ENCODE assay signal across 12 cellular contexts in the genomic region with DNA sequence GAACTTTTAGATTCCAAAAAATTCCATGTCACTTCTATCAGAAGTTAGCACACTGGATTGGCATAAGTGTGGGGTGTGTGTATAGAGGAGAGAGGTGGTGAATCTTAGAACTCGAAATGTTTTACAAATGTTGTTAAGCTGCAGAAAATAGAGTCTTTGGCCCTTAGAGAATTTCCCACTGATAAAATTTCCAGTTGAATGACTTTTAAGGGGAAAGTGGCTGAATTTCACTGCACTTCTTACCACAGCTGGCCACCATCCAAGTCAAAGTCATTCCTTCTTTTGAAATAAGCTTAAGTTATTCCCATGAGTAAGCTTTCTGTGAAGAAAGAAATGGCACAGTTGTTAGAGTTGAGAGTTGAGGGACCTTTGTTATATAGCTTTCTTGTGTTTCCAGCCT. TPM values are rescaled to one million over a fixed set of nuclear protein-coding genes. Genes with fewer than 3 reads are reported as not detected.
DNase-seq lines count a peak whose midpoint lies in the region; FAIRE-seq and TF ChIP-seq lines count a peak whose summit lies in the region.
"Had no signal": no experiment of that assay in that cellular context is flagged by ENCODE, and none has a peak within 500 bp of the region (broad histone marks: within the 10 kb centered on the region; RNA-seq: fewer than 3 reads in every experiment).

No MANE protein-coding gene starts in this region.

- H3K27me3 ChIP-seq in kidney epithelial cell (ENCODE audit: control insufficient read depth, insufficient read depth, low read length) = no peaks in the 10 kb centered on the region
- no peaks in the 10 kb centered on the region for H3K27me3 ChIP-seq in small intestine (ENCODE audit: control insufficient read depth in 2 of 2, insufficient read depth in 2 of 2, low read length in 2 of 2)

- 65 to 96% (median 77%) methylated on average over 1 of the region's 1 CpG for WGBS in small intestine, 3 donors

- H3K4me1 ChIP-seq in small intestine (ENCODE audit: control insufficient read depth in 2 of 2, insufficient read depth in 1 of 2, low read depth in 1 of 2, low read length in 1 of 2) = peaks cover 0 to 3% of the 10 kb centered on the region in 2 donors

- H3K9me3 Mint-ChIP-seq in activated naive CD8-positive, alpha-beta T cell (ENCODE audit: low read depth) = no peaks in the 10 kb centered on the region
- no peaks in the 10 kb centered on the region for H3K9me3 Mint-ChIP-seq in activated naive CD8-positive, alpha-beta T cell treated with anti-CD3 and anti-CD28 coated beads for 36 hours
- no peaks in the 10 kb centered on the region for H3K9me3 Mint-ChIP-seq in type B pancreatic cell
- H3K9me3 Mint-ChIP-seq: CD8-positive, alpha-beta T cell; stimulated activated naive CD8-positive, alpha-beta T cell treated with anti-CD3 and anti-CD28 coated beads, Interleukin-15, Interleukin-2, amounts not matched to agents 100 ng/mL and 50 ng/mL, for 24 hours had no signal

- H3K36me3 ChIP-seq in kidney epithelial cell (ENCODE audit: control insufficient read depth, insufficient read depth, low read length) (peaks cover 2% of the 10 kb centered on the region), small intestine (ENCODE audit: control insufficient read depth in 2 of 2, insufficient read depth in 2 of 2, low read length in 2 of 2) (no peaks in the 10 kb centered on the region)

- no peak overlapping the region for H3K27ac ChIP-seq in small intestine (ENCODE audit: low read depth in 1 of 2, low read length in 1 of 2)

- no peak overlapping the region for H3K27ac Mint-ChIP-seq in activated naive CD8-positive, alpha-beta T cell
- H3K27ac Mint-ChIP-seq in activated naive CD8-positive, alpha-beta T cell treated with anti-CD3 and anti-CD28 coated beads for 36 hours = no peak overlapping the region
- H3K27ac Mint-ChIP-seq in type B pancreatic cell = peak overlapping the region; percentile 38
- H3K27ac Mint-ChIP-seq: CD8-positive, alpha-beta T cell; stimulated activated naive CD8-positive, alpha-beta T cell treated with anti-CD3 and anti-CD28 coated beads, Interleukin-15, Interleukin-2, amounts not matched to agents 100 ng/mL and 50 ng/mL, for 24 hours had no signal

- DNase-seq in activated naive CD8-positive, alpha-beta T cell treated with anti-CD3 and anti-CD28 coated beads for 36 hours = no peak
- DNase-seq in amniotic stem cell (lab: John Stamatoyannopoulos, UW) = peak; percentile 69
- peak; percentile 72 for DNase-seq in kidney epithelial cell (ENCODE audit: low read depth)
- DNase-seq in type B pancreatic cell (ENCODE audit: extremely low spot score, unreplicated experiment) = no peak
- DNase-seq in NCI-H1436 treated with DMSO at 0.1 percent for 48 hours (lab: John Stamatoyannopoulos, UW) = no peak
- no peak for DNase-seq in small intestine
- no peak for DNase-seq in effector CD4-positive, alpha-beta T cell
- DNase-seq: activated effector memory CD4-positive, alpha-beta T cell treated with anti-CD3 and anti-CD28 coated beads, Interleukin-2, amount 50 U/mL, for 16 hours; CD8-positive, alpha-beta T cell; NCI-H526 treated with DMSO at 0.1 percent for 48 hours had no signal

- no peak for FAIRE-seq in small intestine (lab: Jason Lieb, UNC)

- H3K27me3 Mint-ChIP-seq in activated naive CD8-positive, alpha-beta T cell = no peaks in the 10 kb centered on the region
- no peaks in the 10 kb centered on the region for H3K27me3 Mint-ChIP-seq in activated naive CD8-positive, alpha-beta T cell treated with anti-CD3 and anti-CD28 coated beads for 36 hours
- H3K27me3 Mint-ChIP-seq in type B pancreatic cell = no peaks in the 10 kb centered on the region
- H3K27me3 Mint-ChIP-seq: stimulated activated naive CD8-positive, alpha-beta T cell treated with anti-CD3 and anti-CD28 coated beads, Interleukin-15, Interleukin-2, amounts not matched to agents 100 ng/mL and 50 ng/mL, for 24 hours had no signal

- H3K4me3 ChIP-seq in kidney epithelial cell (ENCODE audit: low read depth, low read length) (no peak overlapping the region), small intestine (ENCODE audit: low read depth in 1 of 2, low read length in 2 of 2) (no peak overlapping the region)

- H3K36me3 Mint-ChIP-seq in activated naive CD8-positive, alpha-beta T cell = peaks cover 2% of the 10 kb centered on the region
- peaks cover 2% of the 10 kb centered on the region for H3K36me3 Mint-ChIP-seq in activated naive CD8-positive, alpha-beta T cell treated with anti-CD3 and anti-CD28 coated beads for 36 hours
- H3K36me3 Mint-ChIP-seq in type B pancreatic cell = peaks cover 21% of the 10 kb centered on the region
- H3K36me3 Mint-ChIP-seq: CD8-positive, alpha-beta T cell had no signal

- TF ChIP-seq CTCF in kidney epithelial cell (IDR thresholded peaks at IDR 0.05; ENCODE audit: insufficient read depth, low read length, poor library complexity, severe bottlenecking) = no peak
- no peak for TF ChIP-seq CTCF in type B pancreatic cell (conservative IDR thresholded peaks at IDR 0.05)

- H3K4me1 Mint-ChIP-seq in activated naive CD8-positive, alpha-beta T cell (ENCODE audit: low read depth) = peaks cover 37% of the 10 kb centered on the region
- H3K4me1 Mint-ChIP-seq in activated naive CD8-positive, alpha-beta T cell treated with anti-CD3 and anti-CD28 coated beads for 36 hours = peaks cover 36% of the 10 kb centered on the region
- peaks cover 40% of the 10 kb centered on the region for H3K4me1 Mint-ChIP-seq in type B pancreatic cell (ENCODE audit: unreplicated experiment)

- H3K9me3 ChIP-seq in small intestine (ENCODE audit: control insufficient read depth, low read depth) = no peaks in the 10 kb centered on the region

- H3K4me3 Mint-ChIP-seq in activated naive CD8-positive, alpha-beta T cell = peak overlapping the region; percentile 13
- no peak overlapping the region for H3K4me3 Mint-ChIP-seq in activated naive CD8-positive, alpha-beta T cell treated with anti-CD3 and anti-CD28 coated beads for 36 hours
- no peak overlapping the region for H3K4me3 Mint-ChIP-seq in type B pancreatic cell
- H3K4me3 Mint-ChIP-seq: CD8-positive, alpha-beta T cell; stimulated activated naive CD8-positive, alpha-beta T cell treated with anti-CD3 and anti-CD28 coated beads, Interleukin-15, Interleukin-2, amounts not matched to agents 100 ng/mL and 50 ng/mL, for 24 hours had no signal

RNA-seq across cellular contexts. Expression of a gene that starts 13.8 kb away (rescaled TPM):
- total RNA-seq in activated naive CD8-positive, alpha-beta T cell treated with anti-CD3 and anti-CD28 coated beads for 36 hours = 10 to 100 TPM in 1 of 2 experiments, 1 to 10 TPM in 1; 9.6 to 10.0 TPM
- total RNA-seq in kidney epithelial cell (148 and 151 TPM in 2 replicates), type B pancreatic cell (ENCODE audit: low replicate concordance) (110 and 125 TPM in 2 replicates)
- polyA plus RNA-seq in small intestine = 10 to 100 TPM in 2 of 3 donors, 1 to 10 TPM in 1; 8.9 to 32.2 (median 11.6) TPM

Comparison
In these comparisons a context has a peak if more than half of its experiments do, and no peak if none do; other contexts are left out.
1. DNase-seq: peak in amniotic stem cell (single experiment) and kidney epithelial cell (single experiment); none in activated naive CD8-positive, alpha-beta T cell treated with anti-CD3 and anti-CD28 coated beads for 36 hours (single experiment), type B pancreatic cell (single experiment), NCI-H1436 treated with DMSO at 0.1 percent for 48 hours (single experiment), small intestine (single experiment) and effector CD4-positive, alpha-beta T cell (single experiment).
2. RNA of a gene that starts 13.8 kb away (total RNA-seq): 148 to 151 TPM in kidney epithelial cell and 110 to 125 TPM in type B pancreatic cell; 9.6 to 10.0 TPM in activated naive CD8-positive, alpha-beta T cell treated with anti-CD3 and anti-CD28 coated beads for 36 hours; every median in the first group is over 10 times any median in the second.